In genomic region chr15:75620776-75621536, GRCh38 we compare ENCODE assay signal across 9 cellular contexts. TPM values are rescaled to one million over a fixed set of nuclear protein-coding genes. Genes with fewer than 3 reads are reported as not detected.
DNase-seq lines count a peak whose midpoint lies in the region; ATAC-seq, FAIRE-seq and TF ChIP-seq lines count a peak whose summit lies in the region.
"Had no signal": no experiment of that assay in that cellular context is flagged by ENCODE, and none has a peak within 500 bp of the region (broad histone marks: within the 10 kb centered on the region; RNA-seq: fewer than 3 reads in every experiment).

No MANE protein-coding gene starts in this region.

- H3K9me3 ChIP-seq in kidney (ENCODE audit: control insufficient read depth in 1 of 2, low read length in 2 of 2): no peaks in the 10 kb centered on the region
- no peaks in the 10 kb centered on the region for H3K9me3 ChIP-seq in thoracic aorta
- H3K9me3 ChIP-seq in WERI-Rb-1 (ENCODE audit: severe bottlenecking): no peaks in the 10 kb centered on the region
- H3K9me3 ChIP-seq: pancreas had no signal

- DNase-seq in activated CD4-positive, alpha-beta T cell treated with anti-CD3 and anti-CD28 coated beads, Interleukin-2, amount 10 ng/mL, durations not matched to agents 24 days and 14 days: no peak
- DNase-seq in activated CD4-positive, alpha-beta T cell treated with anti-CD3 and anti-CD28 coated beads, Interleukin-2, amount 50 U/mL, for 4 hours: no peak
- DNase-seq in kidney: peak; percentile 92
- peak; percentile 79 for DNase-seq in thoracic aorta (ENCODE audit: low spot score)
- DNase-seq in WERI-Rb-1: no peak

- H3K4me1 Mint-ChIP-seq in activated CD4-positive, alpha-beta T cell treated with anti-CD3 and anti-CD28 coated beads, Interleukin-2, amount 10 ng/mL, durations not matched to agents 24 days and 14 days: peaks cover 25% of the 10 kb centered on the region

- H3K4me3 ChIP-seq in kidney (ENCODE audit: low read length in 2 of 2) (peak overlapping the region in 1 of 2 donors; percentile 27), thoracic aorta (peak overlapping the region; percentile 66), WERI-Rb-1 (ENCODE audit: low read depth, low read length) (no peak overlapping the region)
- H3K4me3 ChIP-seq: pancreas had no signal

- no peaks in the 10 kb centered on the region for H3K9me3 Mint-ChIP-seq in activated CD4-positive, alpha-beta T cell treated with anti-CD3 and anti-CD28 coated beads, Interleukin-2, amount 10 ng/mL, durations not matched to agents 24 days and 14 days

- peak overlapping the region; percentile 58 for H3K4me3 Mint-ChIP-seq in activated CD4-positive, alpha-beta T cell treated with anti-CD3 and anti-CD28 coated beads, Interleukin-2, amount 10 ng/mL, durations not matched to agents 24 days and 14 days

- TF ChIP-seq CTCF in kidney (IDR thresholded peaks at IDR 0.05; ENCODE audit: borderline replicate concordance, extremely low read depth, insufficient read depth) (no peak), thoracic aorta (IDR thresholded peaks at IDR 0.05) (peak; percentile 64), WERI-Rb-1 (IDR thresholded peaks at IDR 0.05; ENCODE audit: low read depth, low read length) (no peak)

- ATAC-seq in thoracic aorta (ENCODE audit: insufficient number of reproducible peaks, low FRiP score, low read depth) (peak; percentile 42), GM19467 (IDR thresholded peaks at IDR 0.05; ENCODE audit: unreplicated experiment) (no peak), GM21390 (IDR thresholded peaks at IDR 0.05; ENCODE audit: unreplicated experiment) (no peak)

- H3K27ac Mint-ChIP-seq in activated CD4-positive, alpha-beta T cell treated with anti-CD3 and anti-CD28 coated beads, Interleukin-2, amount 10 ng/mL, durations not matched to agents 24 days and 14 days: peak overlapping the region; percentile 82

- peak overlapping the region; percentile 31 for H3K27ac ChIP-seq in angular gyrus (ENCODE audit: low read depth, low read length)
- peak overlapping the region; percentile 39 to 67 for H3K27ac ChIP-seq in kidney (ENCODE audit: low read depth in 2 of 2, low read length in 2 of 2)
- H3K27ac ChIP-seq in thoracic aorta: peak overlapping the region; percentile 75 to 83
- H3K27ac ChIP-seq in WERI-Rb-1: no peak overlapping the region

- no peak overlapping the region for H3K9ac ChIP-seq in kidney (ENCODE audit: low read length in 2 of 2)

- no peak for FAIRE-seq in kidney (lab: Jason Lieb, UNC)
- FAIRE-seq: pancreas had no signal

- H3K36me3 Mint-ChIP-seq in activated CD4-positive, alpha-beta T cell treated with anti-CD3 and anti-CD28 coated beads, Interleukin-2, amount 10 ng/mL, durations not matched to agents 24 days and 14 days (ENCODE audit: low read depth): peaks cover 28% of the 10 kb centered on the region

- peaks cover 0 to 4% of the 10 kb centered on the region in 2 donors for H3K4me1 ChIP-seq in kidney (ENCODE audit: control insufficient read depth in 1 of 2, insufficient read depth in 1 of 2, low read depth in 1 of 2, low read length in 2 of 2)
- H3K4me1 ChIP-seq in thoracic aorta (ENCODE audit: control insufficient read depth in 1 of 2, low read depth in 2 of 2): peaks cover 20 to 28% of the 10 kb centered on the region in 2 donors

- no peaks in the 10 kb centered on the region for H3K27me3 ChIP-seq in thoracic aorta (replicated peaks; ENCODE audit: insufficient read depth)
- H3K27me3 ChIP-seq in WERI-Rb-1 (ENCODE audit: insufficient read depth, low read depth, severe bottlenecking): no peaks in the 10 kb centered on the region
- H3K27me3 ChIP-seq: pancreas had no signal

- no peaks in the 10 kb centered on the region for H3K27me3 Mint-ChIP-seq in activated CD4-positive, alpha-beta T cell treated with anti-CD3 and anti-CD28 coated beads, Interleukin-2, amount 10 ng/mL, durations not matched to agents 24 days and 14 days

- intact Hi-C loops in activated CD4-positive, alpha-beta T cell treated with anti-CD3 and anti-CD28 coated beads, Interleukin-2, amount 10 ng/mL, durations not matched to agents 24 days and 14 days (cut with micrococcal nuclease): loop anchor here (10.0 kb wide), 1 partner anchor 836 kb away; the partner anchor contains the start of gene CSK
- intact Hi-C loops in kidney (cut with DNase I): no loop called here

- peaks cover 14 to 24% of the 10 kb centered on the region in 2 donors for H3K36me3 ChIP-seq in kidney (ENCODE audit: control insufficient read depth in 1 of 2, insufficient read depth in 2 of 2, low read length in 2 of 2)
- peaks cover 22% of the 10 kb centered on the region for H3K36me3 ChIP-seq in thoracic aorta
- H3K36me3 ChIP-seq in WERI-Rb-1: peaks cover 39% of the 10 kb centered on the region

RNA-seq across cellular contexts. Expression of gene SNUPN, which starts 4.6 kb away (rescaled TPM):
- total RNA-seq in activated CD4-positive, alpha-beta T cell treated with anti-CD3 and anti-CD28 coated beads, Interleukin-2, amount 10 ng/mL, durations not matched to agents 24 days and 14 days: 33.7 and 34.5 TPM in 2 replicates
- total RNA-seq in kidney: 24.1 TPM
- 37.4 TPM for polyA plus RNA-seq in kidney (ENCODE audit: insufficient read depth, low read depth, low replicate concordance)
- total RNA-seq in thoracic aorta: 10 to 100 TPM in 1 of 2 donors, 1 to 10 TPM in 1; 5.8 to 16.9 TPM

RNA-seq across cellular contexts. Expression of gene IMP3, which starts 19.1 kb away (rescaled TPM):
- 108 and 112 TPM in 2 replicates for total RNA-seq in activated CD4-positive, alpha-beta T cell treated with anti-CD3 and anti-CD28 coated beads, Interleukin-2, amount 10 ng/mL, durations not matched to agents 24 days and 14 days
- total RNA-seq in kidney: 52.0 TPM
- polyA plus RNA-seq in kidney (ENCODE audit: insufficient read depth, low read depth, low replicate concordance): 95.0 TPM
- total RNA-seq in thoracic aorta: 100 to 1,000 TPM in 1 of 2 donors, 10 to 100 TPM in 1; 79.9 to 127 TPM

RNA-seq across cellular contexts. Expression of gene SNX33, which starts 26.8 kb away (rescaled TPM):
- 4.1 TPM in 2 replicates for total RNA-seq in activated CD4-positive, alpha-beta T cell treated with anti-CD3 and anti-CD28 coated beads, Interleukin-2, amount 10 ng/mL, durations not matched to agents 24 days and 14 days
- 20.2 TPM for total RNA-seq in kidney
- polyA plus RNA-seq in kidney (ENCODE audit: insufficient read depth, low read depth, low replicate concordance): 14.2 TPM
- 10 to 100 TPM; 45.1 to 57.3 TPM for total RNA-seq in thoracic aorta

RNA-seq across cellular contexts. Expression of gene PTPN9, which starts 41.8 kb away (rescaled TPM):
- 21.0 and 23.6 TPM in 2 replicates for total RNA-seq in activated CD4-positive, alpha-beta T cell treated with anti-CD3 and anti-CD28 coated beads, Interleukin-2, amount 10 ng/mL, durations not matched to agents 24 days and 14 days
- total RNA-seq in kidney (52.5 TPM), thoracic aorta (10 to 100 TPM; 19.6 to 20.9 TPM)
- polyA plus RNA-seq in kidney (ENCODE audit: insufficient read depth, low read depth, low replicate concordance): 15.3 TPM

Comparison
In these comparisons a context has a peak if more than half of its experiments do, and no peak if none do; other contexts are left out.
1. DNase-seq: peak in kidney (single experiment) and thoracic aorta (single experiment); none in activated CD4-positive, alpha-beta T cell treated with anti-CD3 and anti-CD28 coated beads, Interleukin-2, amount 10 ng/mL, durations not matched to agents 24 days and 14 days (single experiment), activated CD4-positive, alpha-beta T cell treated with anti-CD3 and anti-CD28 coated beads, Interleukin-2, amount 50 U/mL, for 4 hours (0 of 2) and WERI-Rb-1 (single experiment).